In genomic region chr10:109902992-109903947, GRCh38 we compare ENCODE assay signal across 9 cellular contexts. TPM values are rescaled to one million over a fixed set of nuclear protein-coding genes. Genes with fewer than 3 reads are reported as not detected.
A peak's percentile ranks its signal among the peaks of the same experiment; 100 is the strongest.
DNase-seq lines count a peak whose midpoint lies in the region; TF ChIP-seq lines count a peak whose summit lies in the region.
"Had no signal": no experiment of that assay in that cellular context is flagged by ENCODE, and none has a peak within 500 bp of the region (broad histone marks: within the 10 kb centered on the region; RNA-seq: fewer than 3 reads in every experiment).

No MANE protein-coding gene starts in this region.

- no peak for DNase-seq in activated naive CD8-positive, alpha-beta T cell treated with anti-CD3 and anti-CD28 coated beads for 36 hours
- DNase-seq in choroid plexus epithelial cell (ENCODE audit: low read depth), result peak; percentile 60
- DNase-seq in T1000 (lab: John Stamatoyannopoulos, UW), result no peak
- no peak for DNase-seq in DMS153 treated with DMSO at 0.1 percent for 48 hours (lab: John Stamatoyannopoulos, UW; ENCODE audit: unreplicated experiment)
- no peak for DNase-seq in GM13976 (ENCODE audit: low spot score)
- DNase-seq: activated B cell treated with CpG ODN at 0.5 μM for 24 hours had no signal

- TF ChIP-seq CTCF in choroid plexus epithelial cell (conservative IDR thresholded peaks at IDR 0.05; ENCODE audit: low read depth, low read length), result no peak
- TF ChIP-seq CTCF in GM13976 (IDR thresholded peaks at IDR 0.05; ENCODE audit: borderline replicate concordance, control extremely low read depth, extremely low read depth, insufficient read depth, missing control alignments), result no peak

- in situ Hi-C loops in GM13976 (cut with MboI; ENCODE audit: low sequenced_read_pairs, unreplicated experiment), result no loop called here

- H3K27ac Mint-ChIP-seq in activated naive CD8-positive, alpha-beta T cell, result peak overlapping the region; percentile 4
- H3K27ac Mint-ChIP-seq in activated naive CD8-positive, alpha-beta T cell treated with anti-CD3 and anti-CD28 coated beads for 36 hours, result no peak overlapping the region
- H3K27ac Mint-ChIP-seq: activated B cell treated with CpG ODN at 0.5 μM for 24 hours had no signal

- H3K4me3 ChIP-seq in choroid plexus epithelial cell (ENCODE audit: low read depth, low read length), result no peak overlapping the region
- peak overlapping the region in 1 of 3 donors; percentile 10 for H3K4me3 ChIP-seq in skeletal muscle tissue (ENCODE audit: low read length in 3 of 3)

- no peaks in the 10 kb centered on the region for H3K9me3 Mint-ChIP-seq in activated naive CD8-positive, alpha-beta T cell (ENCODE audit: low read depth)
- peaks cover 2% of the 10 kb centered on the region for H3K9me3 Mint-ChIP-seq in activated naive CD8-positive, alpha-beta T cell treated with anti-CD3 and anti-CD28 coated beads for 36 hours
- H3K9me3 Mint-ChIP-seq: activated B cell treated with CpG ODN at 0.5 μM for 24 hours had no signal

- H3K4me1 ChIP-seq in skeletal muscle tissue (ENCODE audit: control insufficient read depth in 3 of 3, insufficient read depth in 3 of 3, low read length in 3 of 3), result peaks cover 30 to 54% (median 36%) of the 10 kb centered on the region in 3 donors

- peak overlapping the region; percentile 24 for H3K4me3 Mint-ChIP-seq in activated naive CD8-positive, alpha-beta T cell
- no peak overlapping the region for H3K4me3 Mint-ChIP-seq in activated naive CD8-positive, alpha-beta T cell treated with anti-CD3 and anti-CD28 coated beads for 36 hours
- H3K4me3 Mint-ChIP-seq: activated B cell treated with CpG ODN at 0.5 μM for 24 hours had no signal

- peak overlapping the region; percentile 63 for H3K27ac ChIP-seq in KOPT-K1 (ENCODE audit: low read depth, low read length, poor library complexity, severe bottlenecking)
- peak overlapping the region; percentile 59 for H3K27ac ChIP-seq in skeletal muscle tissue (ENCODE audit: low read depth, low read length)

- peaks cover 41% of the 10 kb centered on the region for H3K36me3 Mint-ChIP-seq in activated naive CD8-positive, alpha-beta T cell
- peaks cover 77% of the 10 kb centered on the region for H3K36me3 Mint-ChIP-seq in activated naive CD8-positive, alpha-beta T cell treated with anti-CD3 and anti-CD28 coated beads for 36 hours

- H3K9me3 ChIP-seq in KOPT-K1 (ENCODE audit: insufficient read depth, low read length, poor library complexity, severe bottlenecking) (no peaks in the 10 kb centered on the region), skeletal muscle tissue (ENCODE audit: control insufficient read depth in 3 of 3, low read length in 3 of 3) (no peaks in the 10 kb centered on the region)

- H3K36me3 ChIP-seq in KOPT-K1 (ENCODE audit: insufficient read depth, low read length), result peaks cover 94% of the 10 kb centered on the region
- H3K36me3 ChIP-seq in skeletal muscle tissue (ENCODE audit: control insufficient read depth in 3 of 3, insufficient read depth in 3 of 3, low read length in 3 of 3), result peaks cover 6 to 16% (median 11%) of the 10 kb centered on the region in 3 donors

- H3K27me3 Mint-ChIP-seq in activated naive CD8-positive, alpha-beta T cell, result no peaks in the 10 kb centered on the region
- H3K27me3 Mint-ChIP-seq in activated naive CD8-positive, alpha-beta T cell treated with anti-CD3 and anti-CD28 coated beads for 36 hours, result no peaks in the 10 kb centered on the region
- H3K27me3 Mint-ChIP-seq: activated B cell treated with CpG ODN at 0.5 μM for 24 hours had no signal

- peaks cover 56% of the 10 kb centered on the region for H3K4me1 Mint-ChIP-seq in activated naive CD8-positive, alpha-beta T cell (ENCODE audit: low read depth)
- peaks cover 38% of the 10 kb centered on the region for H3K4me1 Mint-ChIP-seq in activated naive CD8-positive, alpha-beta T cell treated with anti-CD3 and anti-CD28 coated beads for 36 hours

- no peak overlapping the region for H3K9ac ChIP-seq in skeletal muscle tissue (ENCODE audit: low read depth in 1 of 3, low read length in 3 of 3)

- no peaks in the 10 kb centered on the region for H3K27me3 ChIP-seq in skeletal muscle tissue (ENCODE audit: control insufficient read depth in 3 of 3, insufficient read depth in 3 of 3, low read length in 3 of 3)

RNA-seq across cellular contexts. Expression of gene XPNPEP1, which starts 20.0 kb away (rescaled TPM):
- 10 to 100 TPM; 90.2 to 96.5 TPM for total RNA-seq in activated naive CD8-positive, alpha-beta T cell treated with anti-CD3 and anti-CD28 coated beads for 36 hours
- 89.2 TPM for total RNA-seq in skeletal muscle tissue
